17 cellular contexts compared by ENCODE assay signal in the genomic region with DNA sequence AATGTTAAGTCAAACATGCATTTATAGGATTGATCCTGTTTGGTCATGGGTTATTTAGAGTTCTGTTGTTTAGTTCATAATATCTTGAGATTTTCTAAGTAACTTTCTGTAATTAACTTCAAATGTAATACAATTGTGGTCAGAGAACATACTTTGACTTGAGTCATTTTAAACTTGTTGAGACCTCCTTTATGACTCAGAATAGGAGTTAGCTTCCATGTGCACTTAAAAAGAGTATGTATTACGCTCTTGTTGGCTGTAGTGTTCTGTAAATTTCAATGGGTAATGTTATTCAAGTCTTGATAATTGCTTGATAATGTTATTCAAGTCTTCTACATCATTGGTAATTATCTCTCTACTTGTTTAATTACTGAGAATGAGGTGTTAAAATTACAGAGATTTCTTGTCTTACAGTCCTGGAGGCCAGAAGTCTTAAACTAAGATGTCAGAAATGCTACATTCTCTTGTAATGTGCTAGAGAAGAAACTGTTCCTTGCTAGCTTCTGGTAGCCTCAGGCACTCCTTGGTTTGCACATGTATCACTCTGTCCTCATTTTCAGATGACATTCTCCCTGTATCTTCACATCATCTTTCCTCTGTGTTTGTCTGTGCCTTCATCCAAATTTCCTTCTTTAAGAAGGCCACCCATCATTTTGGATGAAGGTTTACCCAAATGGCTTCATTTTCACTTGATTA.
A peak's percentile ranks its signal among the peaks of the same experiment; 100 is the strongest.
DNase-seq lines count a peak whose midpoint lies in the region; ATAC-seq, FAIRE-seq and TF ChIP-seq lines count a peak whose summit lies in the region.
"Had no signal": no experiment of that assay in that cellular context is flagged by ENCODE, and none has a peak within 500 bp of the region (broad histone marks: within the 10 kb centered on the region; RNA-seq: fewer than 3 reads in every experiment).

No MANE protein-coding gene starts in this region.

- no peak overlapping the region for H3K4me3 ChIP-seq in fibroblast of the aortic adventitia (ENCODE audit: low read depth, low read length)
- no peak overlapping the region for H3K4me3 ChIP-seq in WERI-Rb-1 (ENCODE audit: low read depth, low read length)
- H3K4me3 ChIP-seq in tibial artery = no peak overlapping the region
- H3K4me3 ChIP-seq: gastrocnemius medialis, SK-N-MC, uterus had no signal

- no peaks in the 10 kb centered on the region for H3K36me3 ChIP-seq in WERI-Rb-1
- no peaks in the 10 kb centered on the region for H3K36me3 ChIP-seq in tibial artery
- H3K36me3 ChIP-seq: gastrocnemius medialis, uterus had no signal

- no peaks in the 10 kb centered on the region for H3K4me1 ChIP-seq in tibial artery
- H3K4me1 ChIP-seq: gastrocnemius medialis, uterus had no signal

- H3K9me3 ChIP-seq in WERI-Rb-1 (ENCODE audit: severe bottlenecking) = no peaks in the 10 kb centered on the region
- no peaks in the 10 kb centered on the region for H3K9me3 ChIP-seq in tibial artery
- H3K9me3 ChIP-seq: gastrocnemius medialis, uterus had no signal

- intact Hi-C loops in Right ventricle myocardium inferior (cut with DNase I) = no loop called here
- intact Hi-C loops in tibial artery (cut with DNase I; ENCODE audit: low total_unique reads) = no loop called here

- DNase-seq in AG09319 (ENCODE audit: extremely low read depth, low read depth) (peak; percentile 23), H54 (ENCODE audit: insufficient read length, low spot score) (no peak), RPMI7951 (ENCODE audit: low read depth) (peak; percentile 80), fibroblast of the aortic adventitia (ENCODE audit: low read depth) (peak; percentile 43), NOMO-1 treated with DMSO at 0.1 percent for 48 hours (lab: John Stamatoyannopoulos, UW; ENCODE audit: unreplicated experiment) (no peak), WERI-Rb-1 (no peak), Right ventricle myocardium inferior (ENCODE audit: missing footprints) (no peak), tibial artery (no peak)
- DNase-seq: cortex of kidney; gastrocnemius medialis; islet precursor cell; NCI-H2029 treated with DMSO at 0.1 percent for 48 hours; stimulated activated CD4-positive, alpha-beta T cell treated with anti-CD3 and anti-CD28 coated beads, Interleukin-4, amount 100 ng/mL, for 1 hour; stimulated activated naive CD4-positive, alpha-beta T cell; uterus had no signal

- H3K27me3 ChIP-seq in WERI-Rb-1 (ENCODE audit: insufficient read depth, low read depth, severe bottlenecking) (peaks cover 5% of the 10 kb centered on the region), tibial artery (no peaks in the 10 kb centered on the region)
- H3K27me3 ChIP-seq: gastrocnemius medialis, uterus had no signal

- TF ChIP-seq CTCF in AG09319 (IDR thresholded peaks at IDR 0.05; ENCODE audit: low read depth, low read length) = no peak
- no peak for TF ChIP-seq CTCF in fibroblast of the aortic adventitia (IDR thresholded peaks at IDR 0.05; ENCODE audit: insufficient read depth, low read length)
- TF ChIP-seq CTCF in WERI-Rb-1 (IDR thresholded peaks at IDR 0.05; ENCODE audit: low read depth, low read length) = no peak
- no peak for TF ChIP-seq CTCF in tibial artery (IDR thresholded peaks at IDR 0.05)

- peak; percentile 87 for FAIRE-seq in H54 (lab: Jason Lieb, UNC)
- FAIRE-seq: GM12892 had no signal

- no peak for ATAC-seq in Right ventricle myocardium inferior
- ATAC-seq: gastrocnemius medialis had no signal

- TF ChIP-seq POLR2A in H54 (IDR thresholded peaks at IDR 0.05; ENCODE audit: low read depth, low read length) = no peak

- no peak overlapping the region for H3K27ac ChIP-seq in WERI-Rb-1
- no peak overlapping the region for H3K27ac ChIP-seq in tibial artery
- H3K27ac ChIP-seq: gastrocnemius medialis, SK-N-MC, uterus had no signal

Comparison
In these comparisons a context has a peak if more than half of its experiments do, and no peak if none do; other contexts are left out.
1. DNase-seq: peak in AG09319 (single experiment), RPMI7951 (single experiment) and fibroblast of the aortic adventitia (single experiment); none in H54 (single experiment), NOMO-1 treated with DMSO at 0.1 percent for 48 hours (single experiment), WERI-Rb-1 (single experiment), Right ventricle myocardium inferior (single experiment) and tibial artery (0 of 2).